In the genomic region with DNA sequence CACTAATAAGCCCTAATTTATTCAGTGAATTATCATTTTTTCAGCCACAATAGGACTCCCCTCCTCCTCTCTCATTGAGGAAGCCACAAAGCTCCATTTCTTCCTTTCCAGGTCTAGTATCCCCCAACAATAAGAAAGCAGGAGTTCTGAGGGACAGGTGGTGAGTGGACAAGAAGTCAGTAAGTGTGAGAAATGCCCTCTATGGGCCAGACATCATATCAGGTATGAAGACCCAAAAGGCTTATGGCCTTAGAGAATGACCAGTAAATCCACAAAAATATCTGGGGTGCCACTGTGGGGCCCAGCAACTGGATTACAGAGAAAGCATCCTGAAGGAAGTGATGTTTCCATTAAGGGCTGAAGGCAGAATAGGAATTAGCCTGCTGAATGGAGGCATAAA, we compare ENCODE assay signal across 13 cellular contexts.
"Had no signal": no experiment of that assay in that cellular context is flagged by ENCODE, and none has a peak within 500 bp of the region (broad histone marks: within the 10 kb centered on the region; RNA-seq: fewer than 3 reads in every experiment).

No MANE protein-coding gene starts in this region.

- H3K4me3 Mint-ChIP-seq: stimulated activated naive B cell treated with anti-CD40 and anti-IgM and Interleukin-4, amounts not matched to agents 10 μg/mL and 1 μg/mL and 100 μg/mL, for 72 hours had no signal

- DNase-seq: activated T-cell treated with anti-CD3 and anti-CD28 coated beads, Interleukin-2, amount 50 U/mL, for 72 hours; adrenal gland; left lung; mammary epithelial cell; naive B cell; posterior cingulate gyrus; retina; SK-N-SH; stimulated activated CD4-positive, alpha-beta T cell treated with anti-CD3 and anti-CD28 coated beads, Interleukin-2, amount 100 ng/mL, for 48 hours; stimulated activated naive B cell treated with anti-CD40 and anti-IgM and Interleukin-4, amounts not matched to agents 10 μg/mL and 1 μg/mL and 100 μg/mL, for 72 hours; tibial artery had no signal

- H3K36me3 ChIP-seq: adrenal gland, cardiac muscle cell, left lung, neutrophil, tibial artery had no signal

- H3K4me1 Mint-ChIP-seq: naive B cell had no signal

- H3K9me3 ChIP-seq: adrenal gland, left lung, neutrophil, SK-N-SH, tibial artery had no signal

- H3K4me3 ChIP-seq: adrenal gland, cardiac muscle cell, left lung, tibial artery had no signal

- ATAC-seq: activated T-cell treated with anti-CD3 and anti-CD28 coated beads, Interleukin-2, amount 50 U/mL, for 72 hours; left lung; stimulated activated naive B cell treated with anti-CD40 and anti-IgM and Interleukin-4, amounts not matched to agents 10 μg/mL and 1 μg/mL and 100 μg/mL, for 72 hours had no signal

- H3K4me1 ChIP-seq: adrenal gland, left lung, tibial artery had no signal

- H3K27ac Mint-ChIP-seq: naive B cell; stimulated activated naive B cell treated with anti-CD40 and anti-IgM and Interleukin-4, amounts not matched to agents 10 μg/mL and 1 μg/mL and 100 μg/mL, for 72 hours had no signal

- H3K36me3 Mint-ChIP-seq: naive B cell; stimulated activated naive B cell treated with anti-CD40 and anti-IgM and Interleukin-4, amounts not matched to agents 10 μg/mL and 1 μg/mL and 100 μg/mL, for 72 hours had no signal

- H3K9me3 Mint-ChIP-seq: naive B cell; stimulated activated naive B cell treated with anti-CD40 and anti-IgM and Interleukin-4, amounts not matched to agents 10 μg/mL and 1 μg/mL and 100 μg/mL, for 72 hours had no signal

- H3K27me3 ChIP-seq: adrenal gland, cardiac muscle cell, tibial artery had no signal

- H3K27ac ChIP-seq: adrenal gland, cardiac muscle cell, left lung, neutrophil, tibial artery had no signal
